33 cellular contexts compared by ENCODE assay signal in genomic region chr10:119640384-119640783, GRCh38. TPM values are rescaled to one million over a fixed set of nuclear protein-coding genes. Genes with fewer than 3 reads are reported as not detected.
DNase-seq lines count a peak whose midpoint lies in the region; ATAC-seq, FAIRE-seq and TF ChIP-seq lines count a peak whose summit lies in the region.
"Had no signal": no experiment of that assay in that cellular context is flagged by ENCODE, and none has a peak within 500 bp of the region (broad histone marks: within the 10 kb centered on the region; RNA-seq: fewer than 3 reads in every experiment).

No MANE protein-coding gene starts in this region.

- intact Hi-C loops in HepG2 (cut with micrococcal nuclease; ENCODE audit: unreplicated experiment) (no loop called here), right lobe of liver (cut with DNase I) (no loop called here), spleen (cut with DNase I; ENCODE audit: low total_unique reads) (no loop called here)

- H3K27ac ChIP-seq in HepG2 (ENCODE audit: extremely low read length, insufficient read depth, low read length), result no peak overlapping the region
- peak overlapping the region in 1 of 3 donors; percentile 45 for H3K27ac ChIP-seq in right lobe of liver
- no peak overlapping the region for H3K27ac ChIP-seq in HEK293 (ENCODE audit: extremely low read depth, low read depth, low read length)
- H3K27ac ChIP-seq in spleen, result no peak overlapping the region
- H3K27ac ChIP-seq: 22Rv1; A549; BLaER1; BLaER1 treated with 17β-estradiol and CSF1 and Interleukin-3, amounts not matched to agents 10 nM and 100 nM; C4-2B had no signal

- no peaks in the 10 kb centered on the region for H3K36me3 ChIP-seq in HepG2 (replicated peaks in 1 of 2; ENCODE audit: control insufficient read depth in 1 of 2, insufficient read depth in 2 of 2, low read length in 2 of 2)
- H3K36me3 ChIP-seq in right lobe of liver, result no peaks in the 10 kb centered on the region
- H3K36me3 ChIP-seq in HEK293 (ENCODE audit: control insufficient read depth in 2 of 2, insufficient read depth in 1 of 2, low read length in 2 of 2), result no peaks in the 10 kb centered on the region
- no peaks in the 10 kb centered on the region for H3K36me3 ChIP-seq in spleen
- H3K36me3 ChIP-seq: BE2C, BLaER1 had no signal

- CTCF ChIA-PET in HepG2 (lab: Yijun Ruan, JAX; ENCODE audit: low intra/inter-chr PET ratio, low total read pairs), result no interaction called here
- CTCF ChIA-PET in HEK293 (lab: Yijun Ruan, JAX), result no interaction called here

- H3K9me3 ChIP-seq in HepG2 (ENCODE audit: low read length), result no peaks in the 10 kb centered on the region
- no peaks in the 10 kb centered on the region for H3K9me3 ChIP-seq in right lobe of liver
- H3K9me3 ChIP-seq in HEK293 (ENCODE audit: control insufficient read depth, insufficient read depth, low read depth, low read length), result no peaks in the 10 kb centered on the region
- H3K9me3 ChIP-seq in spleen, result peaks cover 0 to 16% (median 13%) of the 10 kb centered on the region in 8 donors
- H3K9me3 ChIP-seq: A549, BE2C had no signal

- H3K4me2 ChIP-seq in HepG2 (ENCODE audit: low read depth, low read length), result 0 out of 2 replicates have a peak overlapping the region, but pooled peaks have one; percentile 89
- H3K4me2 ChIP-seq: A549, BLaER1 had no signal

- no peaks in the 10 kb centered on the region for H3K79me2 ChIP-seq in HepG2 (ENCODE audit: insufficient read depth, low read length)

- TF ChIP-seq POLR2A in HepG2 (IDR thresholded peaks at IDR 0.05; ENCODE audit: insufficient read depth in 1 of 2, low read depth in 2 of 2, low read length in 2 of 2), result no peak
- TF ChIP-seq POLR2A in right lobe of liver (IDR thresholded peaks at IDR 0.05), result no peak
- no peak for TF ChIP-seq POLR2A in spleen (IDR thresholded peaks at IDR 0.05)

- in situ Hi-C loops in HepG2 (cut with HindIII; ENCODE audit: extremely low pct_ligation_motif_present, low pct_unique_long_range_greater_than_20kb), result no loop called here

- no peak for TF ChIP-seq RAD21 in HepG2 (CRISPR knock-in tag; IDR thresholded peaks at IDR 0.05)

- POLR2A ChIA-PET in HepG2 (lab: Yijun Ruan, JAX), result interaction anchor here (1.0 kb wide), 1 partner anchor 27 kb away, joined by 3 read pairs; no protein-coding TSS in a partner anchor
- POLR2A ChIA-PET in HEK293 (lab: Yijun Ruan, JAX), result no interaction called here

- no peak overlapping the region for H3K9ac ChIP-seq in HepG2 (ENCODE audit: insufficient read depth, low read depth, low read length)
- H3K9ac ChIP-seq: BLaER1; BLaER1 treated with 17β-estradiol and CSF1 and Interleukin-3, amounts not matched to agents 10 nM and 100 nM had no signal

- no peak for FAIRE-seq in HepG2 (lab: Jason Lieb, UNC)
- FAIRE-seq: A204.1, A549, D721Med had no signal

- no peak overlapping the region for H3K4me3 ChIP-seq in HepG2 (replicated peaks in 1 of 3; ENCODE audit: insufficient read depth in 1 of 3, low read depth in 2 of 3, low read length in 3 of 3)
- no peak overlapping the region for H3K4me3 ChIP-seq in right lobe of liver
- no peak overlapping the region for H3K4me3 ChIP-seq in HEK293 (ENCODE audit: low read depth, low read length)
- H3K4me3 ChIP-seq in spleen, result no peak overlapping the region
- H3K4me3 ChIP-seq: A549; BLaER1; BLaER1 treated with 17β-estradiol and CSF1 and Interleukin-3, amounts not matched to agents 10 nM and 100 nM had no signal

- no peak for TF ChIP-seq EP300 in HepG2 (IDR thresholded peaks at IDR 0.05; ENCODE audit: low read depth in 2 of 2, low read length in 2 of 2)
- no peak for TF ChIP-seq EP300 in HepG2 (CRISPR knock-in tag; IDR thresholded peaks at IDR 0.05; ENCODE audit: borderline replicate concordance)

- H3K4me1 ChIP-seq in HepG2 (ENCODE audit: insufficient read depth, low read length) (peaks cover 90% of the 10 kb centered on the region), right lobe of liver (peaks cover 0 to 9% (median 3%) of the 10 kb centered on the region in 4 donors), HEK293 (ENCODE audit: control insufficient read depth, insufficient read depth, low read length) (no peaks in the 10 kb centered on the region), spleen (peaks cover 0 to 14% (median 0%) of the 10 kb centered on the region in 6 donors)
- H3K4me1 ChIP-seq: A549, BLaER1, Caco-2 had no signal

- DNase-seq in HepG2 (ENCODE audit: low spot score), result no peak
- no peak for DNase-seq in right lobe of liver
- DNase-seq in spleen, result peak; percentile 8
- DNase-seq in islet precursor cell, result no peak
- DNase-seq: 8988T; ACHN; AML-193; BE2C; C1 segment of cervical spinal cord; Caco-2; Calu3; CD4-positive, alpha-beta memory T cell; CD4-positive, alpha-beta T cell; CD4-positive, CD25-positive, alpha-beta regulatory T cell; CD8-positive, alpha-beta memory T cell; CD8-positive, alpha-beta T cell; COR-L47; DMS 273 treated with DMSO at 0.1 percent for 48 hours; DMS153; DMS53; DMS79; DMS79 treated with DMSO at 0.1 percent for 48 hours; DND-41; EL had no signal

- no peak overlapping the region for H2AFZ ChIP-seq in HepG2 (ENCODE audit: low read length)

- no peak for TF ChIP-seq CTCF in HepG2 (CRISPR knock-in tag; IDR thresholded peaks at IDR 0.05)
- TF ChIP-seq CTCF in right lobe of liver (IDR thresholded peaks at IDR 0.05), result no peak
- no peak for TF ChIP-seq CTCF in HEK293 (tag by site-specific recombination; IDR thresholded peaks at IDR 0.05)
- no peak for TF ChIP-seq CTCF in spleen (IDR thresholded peaks at IDR 0.05 in 8 of 11, conservative IDR thresholded peaks at IDR 0.05 in 3 of 11)

- no TSS peak for BruUV-seq in HepG2 (replicated peaks; lab: Mats Ljungman, UMichigan)

- no peaks in the 10 kb centered on the region for H4K20me1 ChIP-seq in HepG2 (ENCODE audit: insufficient read depth, low read length)
- H4K20me1 ChIP-seq: BLaER1; BLaER1 treated with 17β-estradiol and CSF1 and Interleukin-3, amounts not matched to agents 10 nM and 100 nM had no signal

- H3K27me3 ChIP-seq in HepG2 (ENCODE audit: control insufficient read depth in 1 of 2, insufficient read depth in 2 of 2, low read length in 2 of 2) (no peaks in the 10 kb centered on the region; a peak in 1 of 5 replicates), right lobe of liver (no peaks in the 10 kb centered on the region), spleen (replicated peaks in 1 of 7) (no peaks in the 10 kb centered on the region)
- H3K27me3 ChIP-seq: BE2C; BLaER1; BLaER1 treated with 17β-estradiol and CSF1 and Interleukin-3, amounts not matched to agents 10 nM and 100 nM had no signal

- ATAC-seq in HepG2, result no peak
- ATAC-seq in right lobe of liver, result no peak
- ATAC-seq in HG02852 (IDR thresholded peaks at IDR 0.05; ENCODE audit: unreplicated experiment), result no peak
- ATAC-seq: A549; CD8-positive, alpha-beta T cell had no signal

- 76% methylated on average over 6 of the region's 6 CpGs for WGBS in HepG2 (ENCODE audit: low lambda C conversion rate)
- 94% methylated on average over 6 of the region's 6 CpGs for WGBS in right lobe of liver (ENCODE audit: insufficient coverage, low coverage, low lambda C conversion rate, missing lambda C conversion rate)
- 92 to 98% (median 96%) methylated on average over 6 of the region's 6 CpGs for WGBS in spleen, 5 donors

RNA-seq across cellular contexts. Expression of gene BAG3, which starts 10.8 kb away (rescaled TPM):
- total RNA-seq in HepG2 (2016; rRNA removed; fragmentation: Illumina TruSeq; extraction: Trizol), result 6.7 and 7.9 TPM in 2 replicates
- total RNA-seq in HepG2 (2016; cell fraction: cytosol; rRNA removed; fragmentation: Illumina TruSeq; extraction: Trizol; ENCODE audit: low read depth), result 1.7 and 2.0 TPM in 2 replicates
- total RNA-seq in HepG2 (2016; cell fraction: insoluble cytoplasmic fraction; rRNA removed; fragmentation: Illumina TruSeq; extraction: Trizol), result 6.7 and 7.5 TPM in 2 replicates
- total RNA-seq in HepG2 (2016; cell fraction: membrane; rRNA removed; fragmentation: Illumina TruSeq; extraction: Trizol), result 4.9 and 5.1 TPM in 2 replicates
- total RNA-seq in HepG2 (2016; cell fraction: nucleus; rRNA removed; fragmentation: Illumina TruSeq; extraction: Trizol), result 4.8 and 6.3 TPM in 2 replicates
- 2.9 and 3.0 TPM in 2 replicates for polyA plus RNA-seq in HepG2 (2011; rRNA removed)
- polyA plus RNA-seq in HepG2 (2011; cell fraction: cytosol; rRNA removed), result 2.5 and 3.1 TPM in 2 replicates
- polyA plus RNA-seq in HepG2 (2011; cell fraction: nucleus; rRNA removed), result 9.0 and 9.5 TPM in 2 replicates
- polyA plus RNA-seq in HepG2 (2012), result 12.7 and 14.8 TPM in 2 replicates
- 1.9 and 2.1 TPM in 2 replicates for polyA plus RNA-seq in HepG2 (2016; cell fraction: cytosol; fragmentation: Illumina TruSeq; extraction: Trizol; ENCODE audit: low read depth)
- polyA plus RNA-seq in HepG2 (2016; cell fraction: insoluble cytoplasmic fraction; fragmentation: Illumina TruSeq; extraction: Trizol; ENCODE audit: low read depth), result 15.1 and 20.8 TPM in 2 replicates
- 3.2 and 4.9 TPM in 2 replicates for polyA plus RNA-seq in HepG2 (2016; cell fraction: membrane; fragmentation: Illumina TruSeq; extraction: Trizol; ENCODE audit: low read depth)
- 14.7 and 18.1 TPM in 2 replicates for polyA plus RNA-seq in HepG2 (2016; cell fraction: nucleus; fragmentation: Illumina TruSeq; extraction: Trizol; ENCODE audit: insufficient read depth, low read depth)
- 3.1 and 5.4 TPM in 2 replicates for polyA minus RNA-seq in HepG2 (2011; rRNA and poly(A)+ RNA removed; ENCODE audit: low replicate concordance)
- 6.2 and 6.5 TPM in 2 replicates for polyA minus RNA-seq in HepG2 (2011; cell fraction: cytosol; rRNA and poly(A)+ RNA removed)
- 2.2 and 3.2 TPM in 2 replicates for polyA minus RNA-seq in HepG2 (2011; cell fraction: nucleus; rRNA and poly(A)+ RNA removed)
- 10 to 100 TPM; 12.5 to 26.0 (median 18.2) TPM for total RNA-seq in right lobe of liver
- 10 to 100 TPM; 15.1 to 36.0 (median 18.3) TPM for total RNA-seq in spleen
- 1 to 10 TPM; 2.1 to 7.2 (median 3.5) TPM for polyA plus RNA-seq in spleen

RNA-seq across cellular contexts. Expression of gene TIAL1, which starts 43.6 kb away (rescaled TPM):
- 31.5 and 36.6 TPM in 2 replicates for total RNA-seq in HepG2 (2016; rRNA removed; fragmentation: Illumina TruSeq; extraction: Trizol)
- 19.8 and 22.7 TPM in 2 replicates for total RNA-seq in HepG2 (2016; cell fraction: cytosol; rRNA removed; fragmentation: Illumina TruSeq; extraction: Trizol; ENCODE audit: low read depth)
- total RNA-seq in HepG2 (2016; cell fraction: insoluble cytoplasmic fraction; rRNA removed; fragmentation: Illumina TruSeq; extraction: Trizol), result 32.7 and 33.0 TPM in 2 replicates
- total RNA-seq in HepG2 (2016; cell fraction: membrane; rRNA removed; fragmentation: Illumina TruSeq; extraction: Trizol), result 32.9 and 34.8 TPM in 2 replicates
- 74.7 and 93.9 TPM in 2 replicates for total RNA-seq in HepG2 (2016; cell fraction: nucleus; rRNA removed; fragmentation: Illumina TruSeq; extraction: Trizol)
- 145 and 148 TPM in 2 replicates for polyA plus RNA-seq in HepG2 (2011; rRNA removed)
- polyA plus RNA-seq in HepG2 (2011; cell fraction: cytosol; rRNA removed), result 29.6 and 41.0 TPM in 2 replicates
- polyA plus RNA-seq in HepG2 (2011; cell fraction: nucleus; rRNA removed), result 368 and 448 TPM in 2 replicates
- 152 and 155 TPM in 2 replicates for polyA plus RNA-seq in HepG2 (2012)
- 16.3 and 18.6 TPM in 2 replicates for polyA plus RNA-seq in HepG2 (2016; cell fraction: cytosol; fragmentation: Illumina TruSeq; extraction: Trizol; ENCODE audit: low read depth)
- 72.0 and 75.0 TPM in 2 replicates for polyA plus RNA-seq in HepG2 (2016; cell fraction: insoluble cytoplasmic fraction; fragmentation: Illumina TruSeq; extraction: Trizol; ENCODE audit: low read depth)
- polyA plus RNA-seq in HepG2 (2016; cell fraction: membrane; fragmentation: Illumina TruSeq; extraction: Trizol; ENCODE audit: low read depth), result 36.1 and 39.6 TPM in 2 replicates
- 291 and 317 TPM in 2 replicates for polyA plus RNA-seq in HepG2 (2016; cell fraction: nucleus; fragmentation: Illumina TruSeq; extraction: Trizol; ENCODE audit: insufficient read depth, low read depth)
- polyA minus RNA-seq in HepG2 (2011; rRNA and poly(A)+ RNA removed; ENCODE audit: low replicate concordance), result 17.9 and 42.2 TPM in 2 replicates
- polyA minus RNA-seq in HepG2 (2011; cell fraction: cytosol; rRNA and poly(A)+ RNA removed), result 27.6 and 31.4 TPM in 2 replicates
- 199 and 216 TPM in 2 replicates for polyA minus RNA-seq in HepG2 (2011; cell fraction: nucleus; rRNA and poly(A)+ RNA removed)
- total RNA-seq in right lobe of liver, result 10 to 100 TPM; 37.2 to 52.2 (median 46.3) TPM
- total RNA-seq in spleen, result 100 to 1,000 TPM in 6 of 7 donors, 10 to 100 TPM in 1; 83.3 to 126 (median 115) TPM
- polyA plus RNA-seq in spleen, result 10 to 100 TPM; 54.1 to 81.5 (median 80.7) TPM

Comparison
In these comparisons a context has a peak if more than half of its experiments do, and no peak if none do; other contexts are left out.
1. Of the 63 proteins assayed by ChIP-seq in both HepG2 and HEK293: peak only in HepG2: none; only in HEK293: ATF2, PRDM10, ZBTB21, ZNF335 and ZNF629; in both: none; in neither: 58.